In the genomic region with DNA sequence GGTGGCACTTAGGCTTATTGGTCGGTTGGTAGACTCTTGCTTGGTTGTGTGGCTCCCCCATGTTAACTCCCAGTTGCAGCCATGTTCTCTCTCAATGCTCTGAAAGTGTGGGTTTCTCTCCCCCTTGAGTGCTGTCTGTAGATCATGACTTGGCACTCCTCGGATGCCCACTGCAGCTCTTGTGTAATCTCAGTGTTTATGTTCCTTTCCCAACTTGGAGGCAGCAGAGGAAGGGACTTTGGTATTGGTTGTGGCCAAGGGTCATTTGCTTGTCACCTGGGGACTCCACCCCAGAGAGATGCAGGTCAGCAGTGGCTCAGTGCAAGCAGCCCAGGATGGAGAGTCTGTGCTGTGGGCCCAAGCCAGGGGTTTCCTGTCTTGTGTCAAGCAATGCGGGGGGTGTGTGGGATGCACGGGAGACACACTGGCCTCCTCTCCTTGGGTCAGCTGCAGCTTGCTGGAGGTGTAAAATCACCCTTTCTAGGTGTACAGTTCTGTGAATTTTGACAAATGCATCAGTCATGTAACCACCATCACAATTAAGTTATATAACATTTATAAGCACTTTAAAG, we compare ENCODE assay signal across 21 cellular contexts. TPM values are rescaled to one million over a fixed set of nuclear protein-coding genes. Genes with fewer than 3 reads are reported as not detected.
DNase-seq lines count a peak whose midpoint lies in the region; ATAC-seq, FAIRE-seq and TF ChIP-seq lines count a peak whose summit lies in the region.
"Had no signal": no experiment of that assay in that cellular context is flagged by ENCODE, and none has a peak within 500 bp of the region (broad histone marks: within the 10 kb centered on the region; RNA-seq: fewer than 3 reads in every experiment).

No MANE protein-coding gene starts in this region.

- H3K4me3 Mint-ChIP-seq in CD14-positive monocyte, result peak overlapping the region in 1 of 2 donors; percentile 49
- peak overlapping the region in 2 of 7 donors; percentile 30 to 44 for H3K4me3 Mint-ChIP-seq in CD8-positive, alpha-beta memory T cell
- H3K4me3 Mint-ChIP-seq in activated CD8-positive, alpha-beta T cell treated with anti-CD3 and anti-CD28 coated beads, Interleukin-2, amount 10 ng/mL, durations not matched to agents 7 days and 5 days, result no peak overlapping the region
- peak overlapping the region; percentile 73 for H3K4me3 Mint-ChIP-seq in natural killer cell

- DNase-seq in CD14-positive monocyte (ENCODE audit: low spot score), result peak; percentile 49
- DNase-seq in CD8-positive, alpha-beta memory T cell, result no peak
- no peak for DNase-seq in activated CD8-positive, alpha-beta T cell treated with anti-CD3 and anti-CD28 coated beads, Interleukin-2, amount 10 ng/mL, durations not matched to agents 7 days and 5 days
- DNase-seq in natural killer cell, result no peak
- DNase-seq in H54 (ENCODE audit: insufficient read length, low spot score), result no peak
- DNase-seq: activated gamma-delta T cell treated with Interleukin-2 at 50 U/mL for 16 hours; Caco-2; effector memory CD4-positive, alpha-beta T cell; NCI-H1105 treated with DMSO at 0.1 percent for 48 hours; NCI-H2107; NCI-H510A treated with DMSO at 0.1 percent for 48 hours; sigmoid colon had no signal

- H3K4me3 ChIP-seq in CD8-positive, alpha-beta memory T cell (ENCODE audit: low read length), result no peak overlapping the region
- H3K4me3 ChIP-seq: esophagus muscularis mucosa, gastroesophageal sphincter, sigmoid colon had no signal

- peaks cover 17% of the 10 kb centered on the region for H3K36me3 ChIP-seq in CD8-positive, alpha-beta memory T cell (ENCODE audit: insufficient read depth, low read length)
- H3K36me3 ChIP-seq: esophagus muscularis mucosa, gastroesophageal sphincter, sigmoid colon had no signal

- no peak for FAIRE-seq in H54 (lab: Jason Lieb, UNC)
- FAIRE-seq: HTR-8/SVneo had no signal

- TF ChIP-seq CTCF in CD14-positive monocyte (IDR thresholded peaks at IDR 0.05), result no peak
- TF ChIP-seq CTCF in natural killer cell (IDR thresholded peaks at IDR 0.05), result no peak

- H3K27me3 Mint-ChIP-seq in CD14-positive monocyte (ENCODE audit: low read depth in 3 of 3), result peaks cover 0 to 3% (median 1%) of the 10 kb centered on the region in 3 donors
- no peaks in the 10 kb centered on the region for H3K27me3 Mint-ChIP-seq in CD8-positive, alpha-beta memory T cell
- H3K27me3 Mint-ChIP-seq in activated CD8-positive, alpha-beta T cell treated with anti-CD3 and anti-CD28 coated beads, Interleukin-2, amount 10 ng/mL, durations not matched to agents 7 days and 5 days (ENCODE audit: low read depth), result no peaks in the 10 kb centered on the region
- no peaks in the 10 kb centered on the region for H3K27me3 Mint-ChIP-seq in natural killer cell (ENCODE audit: low read depth in 2 of 2)

- no peak overlapping the region for H3K27ac ChIP-seq in CD8-positive, alpha-beta memory T cell (ENCODE audit: low read depth, low read length)
- H3K27ac ChIP-seq: esophagus muscularis mucosa, gastroesophageal sphincter, RWPE1, sigmoid colon had no signal

- peaks cover 58 to 77% of the 10 kb centered on the region in 2 donors for H3K36me3 Mint-ChIP-seq in CD14-positive monocyte
- peaks cover 14 to 78% (median 34%) of the 10 kb centered on the region in 3 donors for H3K36me3 Mint-ChIP-seq in CD8-positive, alpha-beta memory T cell
- H3K36me3 Mint-ChIP-seq in activated CD8-positive, alpha-beta T cell treated with anti-CD3 and anti-CD28 coated beads, Interleukin-2, amount 10 ng/mL, durations not matched to agents 7 days and 5 days (ENCODE audit: low read depth), result peaks cover 80% of the 10 kb centered on the region
- peaks cover 16% of the 10 kb centered on the region for H3K36me3 Mint-ChIP-seq in natural killer cell

- H3K4me1 Mint-ChIP-seq in CD14-positive monocyte, result peaks cover 37% of the 10 kb centered on the region
- peaks cover 48 to 62% (median 57%) of the 10 kb centered on the region in 3 donors for H3K4me1 Mint-ChIP-seq in CD8-positive, alpha-beta memory T cell
- H3K4me1 Mint-ChIP-seq in activated CD8-positive, alpha-beta T cell treated with anti-CD3 and anti-CD28 coated beads, Interleukin-2, amount 10 ng/mL, durations not matched to agents 7 days and 5 days (ENCODE audit: low read depth), result peaks cover 22% of the 10 kb centered on the region
- peaks cover 53 to 61% of the 10 kb centered on the region in 2 donors for H3K4me1 Mint-ChIP-seq in natural killer cell

- POLR2A ChIA-PET in CD8-positive, alpha-beta memory T cell (lab: Charles Lee), result no interaction called here
- POLR2A ChIA-PET in activated CD8-positive, alpha-beta T cell treated with anti-CD3 and anti-CD28 coated beads, Interleukin-2, amount 10 ng/mL, durations not matched to agents 7 days and 5 days (lab: Charles Lee), result no interaction called here

- peak overlapping the region; percentile 10 to 86 (median 79) for H3K27ac Mint-ChIP-seq in CD14-positive monocyte
- peak overlapping the region; percentile 11 to 92 (median 74) for H3K27ac Mint-ChIP-seq in CD8-positive, alpha-beta memory T cell
- H3K27ac Mint-ChIP-seq in activated CD8-positive, alpha-beta T cell treated with anti-CD3 and anti-CD28 coated beads, Interleukin-2, amount 10 ng/mL, durations not matched to agents 7 days and 5 days, result peak overlapping the region; percentile 29
- H3K27ac Mint-ChIP-seq in natural killer cell, result peak overlapping the region; percentile 83 to 85

- CTCF ChIA-PET in CD8-positive, alpha-beta memory T cell (lab: Charles Lee), result no interaction called here
- CTCF ChIA-PET in activated CD8-positive, alpha-beta T cell treated with anti-CD3 and anti-CD28 coated beads, Interleukin-2, amount 10 ng/mL, durations not matched to agents 7 days and 5 days (lab: Charles Lee), result interaction anchor here (0.9 to 1.3 kb wide), 2 partner anchors 14 to 15 kb away, joined by 3 read pairs; no protein-coding TSS in a partner anchor

- peaks cover 4% of the 10 kb centered on the region for H3K4me1 ChIP-seq in CD8-positive, alpha-beta memory T cell (ENCODE audit: insufficient read depth, low read length)
- H3K4me1 ChIP-seq: Caco-2, esophagus muscularis mucosa, gastroesophageal sphincter, sigmoid colon had no signal

- no peaks in the 10 kb centered on the region for H3K9me3 ChIP-seq in CD8-positive, alpha-beta memory T cell (ENCODE audit: low read length)
- H3K9me3 ChIP-seq: Caco-2 had no signal

- no peaks in the 10 kb centered on the region for H3K27me3 ChIP-seq in CD8-positive, alpha-beta memory T cell (ENCODE audit: insufficient read depth, low read length, poor library complexity, severe bottlenecking)
- H3K27me3 ChIP-seq: esophagus muscularis mucosa, gastroesophageal sphincter, sigmoid colon had no signal

- TF ChIP-seq POLR2A in H54 (IDR thresholded peaks at IDR 0.05; ENCODE audit: low read depth, low read length), result no peak

- no peak for ATAC-seq in activated CD8-positive, alpha-beta T cell treated with anti-CD3 and anti-CD28 coated beads, Interleukin-2, amount 10 ng/mL, durations not matched to agents 7 days and 5 days
- ATAC-seq in natural killer cell (peak; percentile 58 to 66 (median 61)), GM21367 (IDR thresholded peaks at IDR 0.05; ENCODE audit: unreplicated experiment) (no peak), HG03097 (IDR thresholded peaks at IDR 0.05; ENCODE audit: low FRiP score, unreplicated experiment) (no peak)
- ATAC-seq: gastroesophageal sphincter, HCT116, SK-N-SH treated with all-trans-retinoic acid at 6 μM for 48 hours had no signal

- peaks cover 0 to 4% (median 3%) of the 10 kb centered on the region in 7 donors for H3K9me3 Mint-ChIP-seq in CD14-positive monocyte
- H3K9me3 Mint-ChIP-seq in CD8-positive, alpha-beta memory T cell, result peaks cover 0 to 5% (median 3%) of the 10 kb centered on the region in 5 donors
- H3K9me3 Mint-ChIP-seq in activated CD8-positive, alpha-beta T cell treated with anti-CD3 and anti-CD28 coated beads, Interleukin-2, amount 10 ng/mL, durations not matched to agents 7 days and 5 days (ENCODE audit: insufficient read depth), result no peaks in the 10 kb centered on the region
- peaks cover 3 to 4% of the 10 kb centered on the region in 2 donors for H3K9me3 Mint-ChIP-seq in natural killer cell

- intact Hi-C loops in CD14-positive monocyte (cut with micrococcal nuclease) (no loop called here), natural killer cell (cut with micrococcal nuclease) (no loop called here)

RNA-seq across cellular contexts. Expression of gene PIK3CG, which starts 36.9 kb away (rescaled TPM):
- polyA plus RNA-seq in CD14-positive monocyte, result 10 to 100 TPM; 20.7 to 31.2 TPM
- total RNA-seq in CD8-positive, alpha-beta memory T cell, result 10 to 100 TPM; 25.3 to 26.3 TPM
- 31.0 TPM for polyA plus RNA-seq in CD8-positive, alpha-beta memory T cell
- 10 to 100 TPM; 53.1 to 55.6 TPM for total RNA-seq in activated CD8-positive, alpha-beta T cell treated with anti-CD3 and anti-CD28 coated beads, Interleukin-2, amount 10 ng/mL, durations not matched to agents 7 days and 5 days
- total RNA-seq in natural killer cell, result 10 to 100 TPM; 64.9 to 83.3 (median 78.2) TPM
- total RNA-seq: Caco-2, myocyte had no signal

Comparison
In these comparisons a context has a peak if more than half of its experiments do, and no peak if none do; other contexts are left out.
1. H3K27ac Mint-ChIP-seq: peak in every context shown above with its lines; median percentile 84 in natural killer cell; 79 in CD14-positive monocyte; 74 in CD8-positive, alpha-beta memory T cell; 29 in activated CD8-positive, alpha-beta T cell treated with anti-CD3 and anti-CD28 coated beads, Interleukin-2, amount 10 ng/mL, durations not matched to agents 7 days and 5 days.
2. ATAC-seq: peak in natural killer cell (3 of 3); none in activated CD8-positive, alpha-beta T cell treated with anti-CD3 and anti-CD28 coated beads, Interleukin-2, amount 10 ng/mL, durations not matched to agents 7 days and 5 days (single experiment), GM21367 (single experiment) and HG03097 (single experiment).